ENCODE assay signal across 5 cellular contexts in genomic region chr2:87505239-87505638, GRCh38.
DNase-seq lines count a peak whose midpoint lies in the region; ATAC-seq and TF ChIP-seq lines count a peak whose summit lies in the region.
"Not testable (repeated sequence)": the region's sequence is repeated elsewhere in the genome, so short reads cannot be mapped to it uniquely, and the experiment has no call there.

No MANE protein-coding gene starts in this region.

- H4K20me1 ChIP-seq in OCI-LY1 (ENCODE audit: insufficient read depth, low read length); SU-DHL-6 (ENCODE audit: low read depth, low read length): not testable (repeated sequence)

- not testable (repeated sequence) for H3K79me2 ChIP-seq in OCI-LY1 (ENCODE audit: insufficient read depth, low read length); SU-DHL-6 (ENCODE audit: insufficient read depth, low read length)

- H3K27me3 ChIP-seq in OCI-LY1 (ENCODE audit: insufficient read depth, low read length); SU-DHL-6 (ENCODE audit: low read length); neutrophil: not testable (repeated sequence)

- H3F3A ChIP-seq in OCI-LY1 (ENCODE audit: insufficient read depth, low read length), result not testable (repeated sequence)
- peaks cover 11% of the 10 kb centered on the region; the same call in 1 of the 2 replicates for H3F3A ChIP-seq in SU-DHL-6 (ENCODE audit: insufficient read depth)

- H3K4me3 ChIP-seq in OCI-LY1 (ENCODE audit: low read depth, low read length, poor library complexity, severe bottlenecking); SU-DHL-6 (ENCODE audit: insufficient read depth, low read length, poor library complexity, severe bottlenecking); neutrophil (ENCODE audit: low read depth in 1 of 2, low read length in 1 of 2): not testable (repeated sequence)

- intact Hi-C loops in sciatic nerve (cut with DNase I), result not testable (repeated sequence)

- not testable (repeated sequence) for H2AFZ ChIP-seq in OCI-LY1 (ENCODE audit: low read length); SU-DHL-6 (ENCODE audit: low read depth, low read length, severe bottlenecking)

- not testable (repeated sequence) for H3K9me2 ChIP-seq in OCI-LY1 (ENCODE audit: low read depth, low read length); SU-DHL-6 (replicated peaks; ENCODE audit: insufficient read depth, low read length)

- H3K36me3 ChIP-seq in OCI-LY1 (ENCODE audit: insufficient read depth, low read length); SU-DHL-6 (ENCODE audit: low read length); neutrophil: not testable (repeated sequence)

- peaks cover 63% of the 10 kb centered on the region for H3K4me1 ChIP-seq in OCI-LY1 (ENCODE audit: insufficient read depth, low read length, severe bottlenecking)
- not testable (repeated sequence) for H3K4me1 ChIP-seq in neutrophil (ENCODE audit: control insufficient read depth in 1 of 2, insufficient read depth in 1 of 2, low read depth in 1 of 2, low read length in 1 of 2)

- not testable (repeated sequence) for H3K4me2 ChIP-seq in OCI-LY1 (ENCODE audit: low read length); SU-DHL-6 (ENCODE audit: low read depth, low read length, poor library complexity, severe bottlenecking)

- DNase-seq in left lobe of liver (ENCODE audit: low spot score); sciatic nerve (ENCODE audit: low spot score): not testable (repeated sequence)

- not testable (repeated sequence) for H3K9me3 ChIP-seq in OCI-LY1 (ENCODE audit: low read length); SU-DHL-6 (ENCODE audit: insufficient read depth, low read length); neutrophil

- peak overlapping the region; percentile 83 for H3K27ac ChIP-seq in OCI-LY1 (ENCODE audit: low read depth, low read length, poor library complexity, severe bottlenecking)
- H3K27ac ChIP-seq in SU-DHL-6 (ENCODE audit: low read depth, low read length), result peak overlapping the region; percentile 73
- peak overlapping the region; percentile 46 for H3K27ac ChIP-seq in neutrophil

- not testable (repeated sequence) for TF ChIP-seq CTCF in OCI-LY1 (IDR thresholded peaks at IDR 0.05; ENCODE audit: low read length); SU-DHL-6 (IDR thresholded peaks at IDR 0.05; ENCODE audit: insufficient read depth, low read length, poor library complexity, severe bottlenecking); neutrophil (IDR thresholded peaks at IDR 0.05)

- not testable (repeated sequence) for H3K9ac ChIP-seq in OCI-LY1 (ENCODE audit: low read length); SU-DHL-6 (ENCODE audit: low read length)

- ATAC-seq in left lobe of liver (peak; percentile 89), sciatic nerve (peak; percentile 55)
